Comparison of ENCODE assay signal across 1 cellular context in the genomic region with DNA sequence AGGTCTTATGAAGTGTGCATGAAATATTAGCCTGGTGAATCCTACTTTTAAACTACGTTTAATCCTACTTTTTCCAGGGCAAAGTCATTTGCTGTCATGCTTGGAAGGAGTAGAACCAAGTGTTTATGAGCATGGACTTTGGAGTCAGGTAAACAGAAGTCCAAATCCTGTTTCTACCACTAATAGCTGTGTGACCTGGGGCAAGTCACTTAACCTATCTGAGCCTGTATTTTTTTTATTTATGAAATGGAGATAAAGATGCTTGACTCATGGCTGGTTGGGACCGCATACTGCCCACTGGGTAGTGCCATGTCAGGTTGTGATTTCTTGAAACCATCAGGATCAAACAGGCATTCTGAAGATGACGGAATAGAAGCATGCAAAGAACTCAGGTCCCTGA.
TF ChIP-seq lines count a peak whose summit lies in the region.

No MANE protein-coding gene starts in this region.

TF ChIP-seq in HepG2, 621 proteins besides CTCF, POLR2A, EP300 and RAD21 (continued from another document):
- no peak for TF ChIP-seq ZNF24 (IDR thresholded peaks at IDR 0.05)
- 0 out of 2 replicates have a peak, but pooled peaks have one; percentile 37 for TF ChIP-seq CHD4 (IDR thresholded peaks at IDR 0.05; ENCODE audit: borderline replicate concordance, low read length)
